Comparison of ENCODE assay signal across 1 cellular context in the genomic region with DNA sequence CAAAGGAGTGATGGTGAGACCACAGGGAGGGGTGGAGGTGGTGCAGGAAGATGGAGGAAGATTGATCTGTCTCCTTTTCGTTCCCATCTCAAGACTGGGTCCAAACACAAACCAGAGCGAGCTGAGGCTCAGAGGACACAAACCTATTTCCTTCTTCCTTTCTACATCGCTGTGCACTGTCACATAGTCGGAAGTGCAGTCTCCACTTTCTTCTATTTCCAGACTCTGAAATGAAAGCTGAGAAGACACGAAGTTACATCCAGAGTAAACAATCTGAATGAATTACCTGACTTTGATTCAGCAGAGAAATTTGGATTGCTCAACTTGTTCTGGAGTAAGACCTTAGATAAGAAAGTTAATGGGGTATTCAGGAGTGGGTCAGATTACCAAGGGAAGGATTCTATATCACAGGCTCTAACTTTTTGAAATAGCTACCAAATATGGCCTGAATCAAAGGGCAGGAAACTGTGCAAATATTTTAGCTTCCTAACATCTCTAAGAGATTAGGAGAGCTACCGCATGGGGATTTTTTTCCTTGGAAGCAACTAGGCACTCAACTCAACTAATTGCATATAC.
TF ChIP-seq lines count a peak whose summit lies in the region.

No MANE protein-coding gene starts in this region.

TF ChIP-seq in IMR-90, 13 proteins besides CTCF, POLR2A, EP300 and RAD21 (continued from another document):
- TF ChIP-seq, protein P1, sequence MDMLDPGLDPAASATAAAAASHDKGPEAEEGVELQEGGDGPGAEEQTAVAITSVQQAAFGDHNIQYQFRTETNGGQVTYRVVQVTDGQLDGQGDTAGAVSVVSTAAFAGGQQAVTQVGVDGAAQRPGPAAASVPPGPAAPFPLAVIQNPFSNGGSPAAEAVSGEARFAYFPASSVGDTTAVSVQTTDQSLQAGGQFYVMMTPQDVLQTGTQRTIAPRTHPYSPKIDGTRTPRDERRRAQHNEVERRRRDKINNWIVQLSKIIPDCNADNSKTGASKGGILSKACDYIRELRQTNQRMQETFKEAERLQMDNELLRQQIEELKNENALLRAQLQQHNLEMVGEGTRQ (IDR thresholded peaks at IDR 0.05; ENCODE audit: low read depth, low read length), result no peak
- TF ChIP-seq FOS (IDR thresholded peaks at IDR 0.05; ENCODE audit: low read depth, low read length), result no peak
- TF ChIP-seq, protein P2, sequence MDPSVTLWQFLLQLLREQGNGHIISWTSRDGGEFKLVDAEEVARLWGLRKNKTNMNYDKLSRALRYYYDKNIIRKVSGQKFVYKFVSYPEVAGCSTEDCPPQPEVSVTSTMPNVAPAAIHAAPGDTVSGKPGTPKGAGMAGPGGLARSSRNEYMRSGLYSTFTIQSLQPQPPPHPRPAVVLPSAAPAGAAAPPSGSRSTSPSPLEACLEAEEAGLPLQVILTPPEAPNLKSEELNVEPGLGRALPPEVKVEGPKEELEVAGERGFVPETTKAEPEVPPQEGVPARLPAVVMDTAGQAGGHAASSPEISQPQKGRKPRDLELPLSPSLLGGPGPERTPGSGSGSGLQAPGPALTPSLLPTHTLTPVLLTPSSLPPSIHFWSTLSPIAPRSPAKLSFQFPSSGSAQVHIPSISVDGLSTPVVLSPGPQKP (IDR thresholded peaks at IDR 0.05; ENCODE audit: borderline replicate concordance, low read depth, low read length), result no peak
- TF ChIP-seq NFE2L2 (IDR thresholded peaks at IDR 0.05; ENCODE audit: low read depth, low read length), result no peak
TF ChIP-seq in IMR-90: peak in this region for 0.
